Comparison of ENCODE assay signal across 18 cellular contexts in the genomic region with DNA sequence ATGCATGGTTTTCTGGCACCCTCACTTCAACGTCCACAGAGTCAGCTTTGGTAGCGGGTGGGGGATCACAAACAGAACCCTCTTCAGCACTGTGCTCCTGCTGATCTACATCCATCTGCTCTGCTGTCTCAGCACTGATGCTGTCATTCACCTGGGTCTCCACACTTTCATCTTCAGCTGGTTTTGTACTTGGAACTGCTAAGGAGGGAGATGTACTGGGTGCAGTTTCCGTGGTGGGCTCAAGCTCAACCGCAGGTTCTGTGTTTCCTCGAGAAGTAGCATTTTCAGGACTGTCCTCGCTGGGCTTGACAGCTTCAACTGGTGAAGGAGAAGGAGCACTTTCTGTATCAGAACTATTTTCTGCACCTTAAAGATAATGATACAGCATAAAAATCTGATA.
"Had no signal": no experiment of that assay in that cellular context is flagged by ENCODE, and none has a peak within 500 bp of the region (broad histone marks: within the 10 kb centered on the region; RNA-seq: fewer than 3 reads in every experiment).

No MANE protein-coding gene starts in this region.

- H3K9me3 ChIP-seq: heart left ventricle, tibial artery had no signal

- H3K9ac ChIP-seq: parathyroid adenoma had no signal

- H3K27me3 ChIP-seq: heart left ventricle, tibial artery had no signal

- H3K4me3 Mint-ChIP-seq: activated naive CD8-positive, alpha-beta T cell; activated T-helper 1 cell treated with anti-CD3 and anti-CD28 coated beads, Interleukin-12 subunit alpha, Interleukin-12 subunit beta, Interleukin-2, Interleukin-4 antibody, amounts not matched to agents 30 ng/mL and 10 ng/mL and 1 ng/mL, durations not matched to agents 14 hours and 24 hours and 36 hours; naive B cell; stimulated activated naive CD8-positive, alpha-beta T cell treated with anti-CD3 and anti-CD28 coated beads, Interleukin-15, amount 100 ng/mL, for 72 hours had no signal

- H3K27ac ChIP-seq: heart left ventricle, parathyroid adenoma, tibial artery, WERI-Rb-1 had no signal

- H3K27me3 Mint-ChIP-seq: activated naive CD8-positive, alpha-beta T cell; naive B cell; stimulated activated naive CD8-positive, alpha-beta T cell treated with anti-CD3 and anti-CD28 coated beads, Interleukin-15, amount 100 ng/mL, for 72 hours had no signal

- H2AFZ ChIP-seq: parathyroid adenoma had no signal

- FAIRE-seq: islet of Langerhans had no signal

- DNase-seq: activated CD4-positive, CD25-positive, alpha-beta regulatory T cell treated with anti-CD3 and anti-CD28 coated beads, Interleukin-2, amount 50 U/mL, for 72 hours; activated CD8-positive, alpha-beta memory T cell treated with anti-CD3 and anti-CD28 coated beads, Interleukin-2, amount 50 U/mL, for 48 hours; activated gamma-delta T cell treated with Interleukin-2 at 50 U/mL for 16 hours; amniotic stem cell; heart left ventricle; left cardiac atrium; naive B cell; nucleus accumbens; right cardiac atrium; stimulated activated CD4-positive, alpha-beta T cell treated with anti-CD3 and anti-CD28 coated beads, Interleukin-4, amount 100 ng/mL, for 24 hours; stimulated activated naive CD8-positive, alpha-beta T cell treated with anti-CD3 and anti-CD28 coated beads, Interleukin-15, amount 100 ng/mL, for 72 hours; T-helper 2 cell; tibial artery; WERI-Rb-1 had no signal

- H3K4me1 ChIP-seq: parathyroid adenoma, tibial artery had no signal

- H3K27ac Mint-ChIP-seq: activated naive CD8-positive, alpha-beta T cell; activated T-helper 1 cell treated with anti-CD3 and anti-CD28 coated beads, Interleukin-12 subunit alpha, Interleukin-12 subunit beta, Interleukin-2, Interleukin-4 antibody, amounts not matched to agents 30 ng/mL and 10 ng/mL and 1 ng/mL, durations not matched to agents 14 hours and 24 hours and 36 hours had no signal

- ATAC-seq: heart left ventricle, left cardiac atrium, right cardiac atrium had no signal

- H3K9me3 Mint-ChIP-seq: activated T-helper 1 cell treated with anti-CD3 and anti-CD28 coated beads, Interleukin-12 subunit alpha, Interleukin-12 subunit beta, Interleukin-2, Interleukin-4 antibody, amounts not matched to agents 30 ng/mL and 10 ng/mL and 1 ng/mL, durations not matched to agents 14 hours and 24 hours and 36 hours; naive B cell; stimulated activated naive CD8-positive, alpha-beta T cell treated with anti-CD3 and anti-CD28 coated beads, Interleukin-15, amount 100 ng/mL, for 72 hours had no signal

- H3K4me3 ChIP-seq: heart left ventricle, tibial artery had no signal
